ENCODE assay signal across 1 cellular context in the genomic region with DNA sequence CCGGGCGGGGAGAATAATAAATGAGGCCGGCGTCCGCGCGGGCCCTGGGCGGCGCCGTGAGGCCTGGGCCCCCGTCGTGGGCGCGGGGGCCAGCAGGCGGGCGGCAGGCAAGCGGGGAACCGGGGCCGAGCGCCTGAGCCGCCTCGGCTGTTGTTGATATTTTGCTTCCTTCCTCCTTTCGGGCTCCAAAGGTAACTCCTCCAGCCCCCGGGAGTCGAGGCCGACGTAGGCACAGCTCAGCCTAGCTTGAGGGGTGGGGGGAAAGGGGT.
TF ChIP-seq lines count a peak whose summit lies in the region.

Gene MEF2D, minus strand, starts transcription at position 198 of the 269 bp plus-strand sequence. CDS start 17,483 bp downstream, outside the sequence.

TF ChIP-seq in K562, 482 proteins besides CTCF, POLR2A, EP300 and RAD21 (continued from another document and continues in another):
- TF ChIP-seq, protein P1, sequence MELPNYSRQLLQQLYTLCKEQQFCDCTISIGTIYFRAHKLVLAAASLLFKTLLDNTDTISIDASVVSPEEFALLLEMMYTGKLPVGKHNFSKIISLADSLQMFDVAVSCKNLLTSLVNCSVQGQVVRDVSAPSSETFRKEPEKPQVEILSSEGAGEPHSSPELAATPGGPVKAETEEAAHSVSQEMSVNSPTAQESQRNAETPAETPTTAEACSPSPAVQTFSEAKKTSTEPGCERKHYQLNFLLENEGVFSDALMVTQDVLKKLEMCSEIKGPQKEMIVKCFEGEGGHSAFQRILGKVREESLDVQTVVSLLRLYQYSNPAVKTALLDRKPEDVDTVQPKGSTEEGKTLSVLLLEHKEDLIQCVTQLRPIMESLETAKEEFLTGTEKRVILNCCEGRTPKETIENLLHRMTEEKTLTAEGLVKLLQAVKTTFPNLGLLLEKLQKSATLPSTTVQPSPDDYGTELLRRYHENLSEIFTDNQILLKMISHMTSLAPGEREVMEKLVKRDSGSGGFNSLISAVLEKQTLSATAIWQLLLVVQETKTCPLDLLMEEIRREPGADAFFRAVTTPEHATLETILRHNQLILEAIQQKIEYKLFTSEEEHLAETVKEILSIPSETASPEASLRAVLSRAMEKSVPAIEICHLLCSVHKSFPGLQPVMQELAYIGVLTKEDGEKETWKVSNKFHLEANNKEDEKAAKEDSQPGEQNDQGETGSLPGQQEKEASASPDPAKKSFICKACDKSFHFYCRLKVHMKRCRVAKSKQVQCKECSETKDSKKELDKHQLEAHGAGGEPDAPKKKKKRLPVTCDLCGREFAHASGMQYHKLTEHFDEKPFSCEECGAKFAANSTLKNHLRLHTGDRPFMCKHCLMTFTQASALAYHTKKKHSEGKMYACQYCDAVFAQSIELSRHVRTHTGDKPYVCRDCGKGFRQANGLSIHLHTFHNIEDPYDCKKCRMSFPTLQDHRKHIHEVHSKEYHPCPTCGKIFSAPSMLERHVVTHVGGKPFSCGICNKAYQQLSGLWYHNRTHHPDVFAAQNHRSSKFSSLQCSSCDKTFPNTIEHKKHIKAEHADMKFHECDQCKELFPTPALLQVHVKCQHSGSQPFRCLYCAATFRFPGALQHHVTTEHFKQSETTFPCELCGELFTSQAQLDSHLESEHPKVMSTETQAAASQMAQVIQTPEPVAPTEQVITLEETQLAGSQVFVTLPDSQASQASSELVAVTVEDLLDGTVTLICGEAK (IDR thresholded peaks at IDR 0.05): no peak
- TF ChIP-seq, protein P1 (CRISPR knock-in tag; IDR thresholded peaks at IDR 0.05): no peak
- TF ChIP-seq POLR2AphosphoS5 (IDR thresholded peaks at IDR 0.05; ENCODE audit: control insufficient read depth, insufficient read depth, low read depth, low read length) (peak; percentile 59; the same call in 1 of the 2 replicates), RBFOX2 (IDR thresholded peaks at IDR 0.05; ENCODE audit: low read depth, low read length) (peak; percentile 74), CREM (IDR thresholded peaks at IDR 0.05; ENCODE audit: low read depth) (peak; percentile 88), SAP30 (IDR thresholded peaks at IDR 0.05; ENCODE audit: borderline replicate concordance, insufficient read depth, low read depth, low read length, poor library complexity, severe bottlenecking) (peak; percentile 37), ZBTB7A (IDR thresholded peaks at IDR 0.05; ENCODE audit: borderline replicate concordance, control insufficient read depth, low read depth, low read length) (peak; percentile 32; the same call in 1 of the 2 replicates), HMGN3 (IDR thresholded peaks at IDR 0.05; ENCODE audit: borderline replicate concordance, extremely low read depth, insufficient read length, low read depth, low read length) (peak; percentile 10), PHF8 (IDR thresholded peaks at IDR 0.05; ENCODE audit: borderline replicate concordance, low read length) (peak; percentile 57; the same call in 1 of the 2 replicates), SPI1 (IDR thresholded peaks at IDR 0.05; ENCODE audit: borderline replicate concordance, low read depth, low read length) (0 out of 2 replicates have a peak, but pooled peaks have one; percentile 20), ARNT (IDR thresholded peaks at IDR 0.05) (no peak), PCBP1 (IDR thresholded peaks at IDR 0.05; ENCODE audit: low read depth, low read length, poor library complexity, severe bottlenecking) (peak; percentile 21), CREB1 (IDR thresholded peaks at IDR 0.05) (peak; percentile 64), CREB1 (CRISPR knock-in tag; IDR thresholded peaks at IDR 0.05) (no peak), ZBED1 (IDR thresholded peaks at IDR 0.05) (no peak), MYNN (IDR thresholded peaks at IDR 0.05) (no peak), MYNN (CRISPR knock-in tag; IDR thresholded peaks at IDR 0.05) (no peak), EGR1 (conservative IDR thresholded peaks at IDR 0.05) (peak; percentile 71; the same call in 1 of the 2 replicates), NFE2L1 (tag; IDR thresholded peaks at IDR 0.05; ENCODE audit: borderline replicate concordance, low read depth) (no peak), ZNF584 (CRISPR knock-in tag; IDR thresholded peaks at IDR 0.05; ENCODE audit: low read depth) (no peak), RBBP5 (IDR thresholded peaks at IDR 0.05; ENCODE audit: borderline replicate concordance, insufficient read depth, low read length, poor library complexity, severe bottlenecking) (peak; percentile 79), ETV6 (IDR thresholded peaks at IDR 0.05; ENCODE audit: borderline replicate concordance in 1 of 2, low read depth in 2 of 2, low read length in 1 of 2) (no peak), ETV6 (CRISPR knock-in tag; IDR thresholded peaks at IDR 0.05; ENCODE audit: borderline replicate concordance) (no peak), HSF4 (CRISPR knock-in tag; IDR thresholded peaks at IDR 0.05; ENCODE audit: borderline replicate concordance) (no peak), NONO (IDR thresholded peaks at IDR 0.05; ENCODE audit: low read depth in 2 of 2, low read length in 1 of 2) (0 out of 4 replicates have a peak, but pooled peaks of 1 of the 2 experiments have one; percentile 22), CCNT2 (IDR thresholded peaks at IDR 0.05; ENCODE audit: borderline replicate concordance, extremely low read depth, insufficient read length, low read depth, low read length) (peak; percentile 78), SREBF1 (IDR thresholded peaks at IDR 0.05; ENCODE audit: borderline replicate concordance, low read depth, low read length) (no peak), PBX2 (CRISPR knock-in tag; IDR thresholded peaks at IDR 0.05; ENCODE audit: low read depth) (peak; percentile 83; the same call in 1 of the 2 replicates), PBX2 (tag; conservative IDR thresholded peaks at IDR 0.05; ENCODE audit: low read depth) (peak; percentile 75), FOXK2 (conservative IDR thresholded peaks at IDR 0.05 in 1 of 2, IDR thresholded peaks at IDR 0.05 in 1 of 2; ENCODE audit: low read depth in 2 of 2) (peak in 1 of 2 experiments; percentile 18; a peak in 1 of 4 replicates)
- TF ChIP-seq, protein P2, sequence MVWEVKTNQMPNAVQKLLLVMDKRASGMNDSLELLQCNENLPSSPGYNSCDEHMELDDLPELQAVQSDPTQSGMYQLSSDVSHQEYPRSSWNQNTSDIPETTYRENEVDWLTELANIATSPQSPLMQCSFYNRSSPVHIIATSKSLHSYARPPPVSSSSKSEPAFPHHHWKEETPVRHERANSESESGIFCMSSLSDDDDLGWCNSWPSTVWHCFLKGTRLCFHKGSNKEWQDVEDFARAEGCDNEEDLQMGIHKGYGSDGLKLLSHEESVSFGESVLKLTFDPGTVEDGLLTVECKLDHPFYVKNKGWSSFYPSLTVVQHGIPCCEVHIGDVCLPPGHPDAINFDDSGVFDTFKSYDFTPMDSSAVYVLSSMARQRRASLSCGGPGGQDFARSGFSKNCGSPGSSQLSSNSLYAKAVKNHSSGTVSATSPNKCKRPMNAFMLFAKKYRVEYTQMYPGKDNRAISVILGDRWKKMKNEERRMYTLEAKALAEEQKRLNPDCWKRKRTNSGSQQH (CRISPR knock-in tag; IDR thresholded peaks at IDR 0.05): no peak
- TF ChIP-seq, protein P3, sequence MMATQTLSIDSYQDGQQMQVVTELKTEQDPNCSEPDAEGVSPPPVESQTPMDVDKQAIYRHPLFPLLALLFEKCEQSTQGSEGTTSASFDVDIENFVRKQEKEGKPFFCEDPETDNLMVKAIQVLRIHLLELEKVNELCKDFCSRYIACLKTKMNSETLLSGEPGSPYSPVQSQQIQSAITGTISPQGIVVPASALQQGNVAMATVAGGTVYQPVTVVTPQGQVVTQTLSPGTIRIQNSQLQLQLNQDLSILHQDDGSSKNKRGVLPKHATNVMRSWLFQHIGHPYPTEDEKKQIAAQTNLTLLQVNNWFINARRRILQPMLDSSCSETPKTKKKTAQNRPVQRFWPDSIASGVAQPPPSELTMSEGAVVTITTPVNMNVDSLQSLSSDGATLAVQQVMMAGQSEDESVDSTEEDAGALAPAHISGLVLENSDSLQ (IDR thresholded peaks at IDR 0.05): peak; percentile 98
- TF ChIP-seq, protein P4, sequence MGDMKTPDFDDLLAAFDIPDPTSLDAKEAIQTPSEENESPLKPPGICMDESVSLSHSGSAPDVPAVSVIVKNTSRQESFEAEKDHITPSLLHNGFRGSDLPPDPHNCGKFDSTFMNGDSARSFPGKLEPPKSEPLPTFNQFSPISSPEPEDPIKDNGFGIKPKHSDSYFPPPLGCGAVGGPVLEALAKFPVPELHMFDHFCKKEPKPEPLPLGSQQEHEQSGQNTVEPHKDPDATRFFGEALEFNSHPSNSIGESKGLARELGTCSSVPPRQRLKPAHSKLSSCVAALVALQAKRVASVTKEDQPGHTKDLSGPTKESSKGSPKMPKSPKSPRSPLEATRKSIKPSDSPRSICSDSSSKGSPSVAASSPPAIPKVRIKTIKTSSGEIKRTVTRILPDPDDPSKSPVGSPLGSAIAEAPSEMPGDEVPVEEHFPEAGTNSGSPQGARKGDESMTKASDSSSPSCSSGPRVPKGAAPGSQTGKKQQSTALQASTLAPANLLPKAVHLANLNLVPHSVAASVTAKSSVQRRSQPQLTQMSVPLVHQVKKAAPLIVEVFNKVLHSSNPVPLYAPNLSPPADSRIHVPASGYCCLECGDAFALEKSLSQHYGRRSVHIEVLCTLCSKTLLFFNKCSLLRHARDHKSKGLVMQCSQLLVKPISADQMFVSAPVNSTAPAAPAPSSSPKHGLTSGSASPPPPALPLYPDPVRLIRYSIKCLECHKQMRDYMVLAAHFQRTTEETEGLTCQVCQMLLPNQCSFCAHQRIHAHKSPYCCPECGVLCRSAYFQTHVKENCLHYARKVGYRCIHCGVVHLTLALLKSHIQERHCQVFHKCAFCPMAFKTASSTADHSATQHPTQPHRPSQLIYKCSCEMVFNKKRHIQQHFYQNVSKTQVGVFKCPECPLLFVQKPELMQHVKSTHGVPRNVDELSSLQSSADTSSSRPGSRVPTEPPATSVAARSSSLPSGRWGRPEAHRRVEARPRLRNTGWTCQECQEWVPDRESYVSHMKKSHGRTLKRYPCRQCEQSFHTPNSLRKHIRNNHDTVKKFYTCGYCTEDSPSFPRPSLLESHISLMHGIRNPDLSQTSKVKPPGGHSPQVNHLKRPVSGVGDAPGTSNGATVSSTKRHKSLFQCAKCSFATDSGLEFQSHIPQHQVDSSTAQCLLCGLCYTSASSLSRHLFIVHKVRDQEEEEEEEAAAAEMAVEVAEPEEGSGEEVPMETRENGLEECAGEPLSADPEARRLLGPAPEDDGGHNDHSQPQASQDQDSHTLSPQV (IDR thresholded peaks at IDR 0.05): no peak
- TF ChIP-seq, protein P5, sequence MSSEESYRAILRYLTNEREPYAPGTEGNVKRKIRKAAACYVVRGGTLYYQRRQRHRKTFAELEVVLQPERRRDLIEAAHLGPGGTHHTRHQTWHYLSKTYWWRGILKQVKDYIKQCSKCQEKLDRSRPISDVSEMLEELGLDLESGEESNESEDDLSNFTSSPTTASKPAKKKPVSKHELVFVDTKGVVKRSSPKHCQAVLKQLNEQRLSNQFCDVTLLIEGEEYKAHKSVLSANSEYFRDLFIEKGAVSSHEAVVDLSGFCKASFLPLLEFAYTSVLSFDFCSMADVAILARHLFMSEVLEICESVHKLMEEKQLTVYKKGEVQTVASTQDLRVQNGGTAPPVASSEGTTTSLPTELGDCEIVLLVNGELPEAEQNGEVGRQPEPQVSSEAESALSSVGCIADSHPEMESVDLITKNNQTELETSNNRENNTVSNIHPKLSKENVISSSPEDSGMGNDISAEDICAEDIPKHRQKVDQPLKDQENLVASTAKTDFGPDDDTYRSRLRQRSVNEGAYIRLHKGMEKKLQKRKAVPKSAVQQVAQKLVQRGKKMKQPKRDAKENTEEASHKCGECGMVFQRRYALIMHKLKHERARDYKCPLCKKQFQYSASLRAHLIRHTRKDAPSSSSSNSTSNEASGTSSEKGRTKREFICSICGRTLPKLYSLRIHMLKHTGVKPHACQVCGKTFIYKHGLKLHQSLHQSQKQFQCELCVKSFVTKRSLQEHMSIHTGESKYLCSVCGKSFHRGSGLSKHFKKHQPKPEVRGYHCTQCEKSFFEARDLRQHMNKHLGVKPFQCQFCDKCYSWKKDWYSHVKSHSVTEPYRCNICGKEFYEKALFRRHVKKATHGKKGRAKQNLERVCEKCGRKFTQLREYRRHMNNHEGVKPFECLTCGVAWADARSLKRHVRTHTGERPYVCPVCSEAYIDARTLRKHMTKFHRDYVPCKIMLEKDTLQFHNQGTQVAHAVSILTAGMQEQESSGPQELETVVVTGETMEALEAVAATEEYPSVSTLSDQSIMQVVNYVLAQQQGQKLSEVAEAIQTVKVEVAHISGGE (CRISPR knock-in tag; IDR thresholded peaks at IDR 0.05): 0 out of 6 replicates have a peak, but pooled peaks of 1 of the 3 experiments have one; percentile 13
